In the genomic region with DNA sequence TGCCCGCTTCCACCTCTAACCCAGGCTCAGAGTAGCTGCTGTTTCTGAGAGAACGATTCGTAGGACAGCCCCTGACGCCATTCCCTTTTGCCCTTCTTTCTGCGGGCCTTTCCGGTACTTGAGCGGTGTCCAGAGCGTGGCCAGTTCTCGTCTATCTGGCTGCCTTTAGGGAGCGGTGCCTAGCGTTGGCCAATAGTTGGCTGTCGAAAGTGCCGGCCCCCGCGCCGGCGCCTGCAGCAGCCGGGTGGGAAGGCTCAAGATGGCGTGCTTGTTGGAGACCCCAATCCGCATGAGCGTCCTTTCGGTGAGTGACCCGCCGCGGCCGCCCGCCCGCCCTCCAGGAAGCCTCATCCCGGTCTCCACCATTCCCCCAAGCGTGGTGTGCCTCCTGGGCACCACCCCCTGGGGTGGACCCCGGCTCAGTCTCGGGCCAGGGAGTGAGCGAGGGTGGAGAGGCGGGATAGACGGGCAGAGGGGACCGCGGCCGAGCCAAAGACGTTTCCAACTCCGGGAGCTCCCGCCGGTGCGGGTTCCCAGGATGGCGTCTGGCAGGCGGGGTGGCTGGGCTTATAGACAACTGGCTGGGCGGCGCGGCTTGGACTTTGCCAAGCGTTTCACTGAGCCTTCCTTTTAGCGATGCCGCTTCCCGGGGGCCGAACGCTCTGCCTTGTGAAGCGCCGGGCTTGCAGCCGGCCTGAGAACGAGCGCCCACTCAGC, we compare ENCODE assay signal across 8 cellular contexts. TPM values are rescaled to one million over a fixed set of nuclear protein-coding genes. Genes with fewer than 3 reads are reported as not detected.
DNase-seq lines count a peak whose midpoint lies in the region; ATAC-seq, FAIRE-seq and TF ChIP-seq lines count a peak whose summit lies in the region.

A gene with protein sequence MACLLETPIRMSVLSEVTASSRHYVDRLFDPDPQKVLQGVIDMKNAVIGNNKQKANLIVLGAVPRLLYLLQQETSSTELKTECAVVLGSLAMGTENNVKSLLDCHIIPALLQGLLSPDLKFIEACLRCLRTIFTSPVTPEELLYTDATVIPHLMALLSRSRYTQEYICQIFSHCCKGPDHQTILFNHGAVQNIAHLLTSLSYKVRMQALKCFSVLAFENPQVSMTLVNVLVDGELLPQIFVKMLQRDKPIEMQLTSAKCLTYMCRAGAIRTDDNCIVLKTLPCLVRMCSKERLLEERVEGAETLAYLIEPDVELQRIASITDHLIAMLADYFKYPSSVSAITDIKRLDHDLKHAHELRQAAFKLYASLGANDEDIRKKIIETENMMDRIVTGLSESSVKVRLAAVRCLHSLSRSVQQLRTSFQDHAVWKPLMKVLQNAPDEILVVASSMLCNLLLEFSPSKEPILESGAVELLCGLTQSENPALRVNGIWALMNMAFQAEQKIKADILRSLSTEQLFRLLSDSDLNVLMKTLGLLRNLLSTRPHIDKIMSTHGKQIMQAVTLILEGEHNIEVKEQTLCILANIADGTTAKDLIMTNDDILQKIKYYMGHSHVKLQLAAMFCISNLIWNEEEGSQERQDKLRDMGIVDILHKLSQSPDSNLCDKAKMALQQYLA (plus strand): TSS at position 6 of the 717 bp plus-strand sequence. CDS start 254 bp downstream, at position 260.

- H3K4me1 ChIP-seq in PC-9 (replicated peaks; ENCODE audit: insufficient read depth) (peaks cover 28% of the 10 kb centered on the region), heart left ventricle (peaks cover 0 to 35% (median 24%) of the 10 kb centered on the region in 12 donors), trophoblast cell (ENCODE audit: control insufficient read depth in 1 of 2, insufficient read depth in 2 of 2, low read length in 2 of 2) (peaks cover 2 to 3% of the 10 kb centered on the region in 2 experiments)

- TF ChIP-seq CTCF in D721Med (IDR thresholded peaks at IDR 0.05; ENCODE audit: insufficient read depth, missing control alignments) (no peak), PC-9 (conservative IDR thresholded peaks at IDR 0.05) (no peak), heart left ventricle (IDR thresholded peaks at IDR 0.05) (no peak)

- H3K27ac ChIP-seq in PC-9 (peak within 1 kb of the TSS; percentile 76), heart left ventricle (peak within 1 kb of the TSS; percentile 83 to 99 (median 93)), trophoblast cell (ENCODE audit: low read depth, low read length) (peak within 1 kb of the TSS; percentile 93)

- peak within 1 kb of the TSS; percentile 89 for H3K9ac ChIP-seq in trophoblast cell (ENCODE audit: low read length)

- no peak within 1 kb of the TSS for H3K23ac ChIP-seq in trophoblast cell (ENCODE audit: low read length)

- intact Hi-C loops in PC-9 (cut with micrococcal nuclease; ENCODE audit: unreplicated experiment) (loop anchor here (1.0 to 10.0 kb wide), 3 partner anchors 13 to 1167 kb away; a partner anchor contains a TSS), heart left ventricle (cut with DNase I) (loop anchor here in 3 of 10 donors (1.0 to 10.0 kb wide), 3 partner anchors 13 to 237 kb away; a partner anchor contains a TSS)

- ATAC-seq in HG03354 (IDR thresholded peaks at IDR 0.05; ENCODE audit: poor library complexity, severe bottlenecking, unreplicated experiment), result peak; percentile 66
- peak; percentile 72 to 79 (median 75) for ATAC-seq in heart left ventricle

- H3K4me2 ChIP-seq in PC-9, result peak within 1 kb of the TSS; percentile 98
- H3K4me2 ChIP-seq in trophoblast cell (ENCODE audit: low read length), result peak within 1 kb of the TSS; percentile 57

- peak within 1 kb of the TSS; percentile 98 for H4K91ac ChIP-seq in trophoblast cell (ENCODE audit: low read depth, low read length)

- H3K36me3 ChIP-seq in PC-9 (ENCODE audit: low read depth) (no peaks in the 10 kb centered on the region; the same call in 1 of the 2 replicates), heart left ventricle (peaks cover 0 to 15% (median 8%) of the 10 kb centered on the region in 9 donors), trophoblast cell (ENCODE audit: control insufficient read depth in 1 of 2, insufficient read depth in 2 of 2, low read length in 2 of 2) (peaks cover under 1 to 1% of the 10 kb centered on the region in 2 experiments)

- H4K8ac ChIP-seq in trophoblast cell (ENCODE audit: low read depth, low read length), result peak within 1 kb of the TSS; percentile 96

- peak within 1 kb of the TSS; percentile 95 for H3K4ac ChIP-seq in trophoblast cell (ENCODE audit: low read depth, low read length)

- H2BK12ac ChIP-seq in trophoblast cell (ENCODE audit: low read length), result peak within 1 kb of the TSS; percentile 85

- peak in 1 of 2 donors; percentile 74 for TF ChIP-seq POLR2A in heart left ventricle (IDR thresholded peaks at IDR 0.05)

- H3K79me2 ChIP-seq in PC-9 (ENCODE audit: low read depth), result peaks cover 48% of the 10 kb centered on the region
- peaks cover 8% of the 10 kb centered on the region for H3K79me2 ChIP-seq in trophoblast cell (ENCODE audit: control insufficient read depth, insufficient read depth, low read length, poor library complexity)

- FAIRE-seq in D721Med (lab: Jason Lieb, UNC), result no peak

- DNase-seq in D721Med (ENCODE audit: insufficient read length, low spot score) (peak; percentile 95), GM19238 (ENCODE audit: insufficient read length, low spot score) (peak; percentile 55), PC-9 (peak; percentile 56 to 75), amniotic epithelial cell (ENCODE audit: low read depth) (peak; percentile 78), heart left ventricle (peak; percentile 55 to 85 (median 67)), trophoblast cell (peak; percentile 64 to 91), NCI-H1048 (lab: John Stamatoyannopoulos, UW) (no peak)

- H2BK5ac ChIP-seq in trophoblast cell (ENCODE audit: low read depth, low read length, poor library complexity), result peak within 1 kb of the TSS; percentile 98

- peaks cover 15% of the 10 kb centered on the region for H4K20me1 ChIP-seq in PC-9 (ENCODE audit: insufficient read depth)

- H3K9me3 ChIP-seq in PC-9 (ENCODE audit: insufficient read depth, low read depth), result no peaks in the 10 kb centered on the region
- H3K9me3 ChIP-seq in heart left ventricle, result no peaks in the 10 kb centered on the region
- no peaks in the 10 kb centered on the region for H3K9me3 ChIP-seq in trophoblast cell (ENCODE audit: insufficient read depth, low read depth, low read length)

- H2AK5ac ChIP-seq in trophoblast cell (ENCODE audit: low read length), result no peak within 1 kb of the TSS

- H3K18ac ChIP-seq in trophoblast cell (ENCODE audit: low read length), result peak within 1 kb of the TSS; percentile 98

- H3K4me3 ChIP-seq in PC-9 (peak within 1 kb of the TSS; percentile 90), heart left ventricle (peak within 1 kb of the TSS; percentile 62 to 96 (median 78)), trophoblast cell (ENCODE audit: low read depth, low read length) (peak within 1 kb of the TSS; percentile 91)

- no peaks in the 10 kb centered on the region for H3F3A ChIP-seq in PC-9 (ENCODE audit: insufficient read depth, low read depth)

- H3K27me3 ChIP-seq in PC-9 (ENCODE audit: insufficient read depth, low read depth) (no peaks in the 10 kb centered on the region), heart left ventricle (peaks cover 0 to 7% (median 0%) of the 10 kb centered on the region in 9 donors), trophoblast cell (ENCODE audit: insufficient read depth, low read length) (no peaks in the 10 kb centered on the region)

- BruUV-seq in PC-9 (replicated peaks; lab: Mats Ljungman, UMichigan), result TSS peak; percentile 39

- CTCF ChIA-PET in PC-9 (lab: Charles Lee), result interaction anchor here (0.6 to 1.5 kb wide), 2 partner anchors 13 to 728 kb away, joined by 4 to 6 read pairs; no protein-coding TSS in a partner anchor

- H2AFZ ChIP-seq in PC-9 (peak within 1 kb of the TSS; percentile 98), trophoblast cell (ENCODE audit: insufficient read depth, low read length, poor library complexity) (peak within 1 kb of the TSS; percentile 95)

- POLR2A ChIA-PET in PC-9 (lab: Charles Lee; ENCODE audit: unreplicated experiment), result interaction anchor here (0.5 to 0.7 kb wide), 5 partner anchors 12 to 734 kb away, joined by 3 to 30 read pairs (median 11); a partner anchor contains a TSS

- peak within 1 kb of the TSS; percentile 98 for H3K14ac ChIP-seq in trophoblast cell (ENCODE audit: low read length)

- WGBS in heart left ventricle, 4 donors, result 0% methylated on average over 33 to 59 of the region's 59 CpGs
- WGBS in trophoblast cell (ENCODE audit: extremely low coverage, insufficient coverage, insufficient read length), result no CpG with 5 or more reads among the region's 59 CpGs

- peaks cover 8% of the 10 kb centered on the region for H3K79me1 ChIP-seq in trophoblast cell (ENCODE audit: low read length)

- peak within 1 kb of the TSS; percentile 99 for H2BK120ac ChIP-seq in trophoblast cell (ENCODE audit: insufficient read depth, low read length, poor library complexity)

- H3K9me2 ChIP-seq in PC-9 (ENCODE audit: insufficient read depth), result no peaks in the 10 kb centered on the region

- H4K12ac ChIP-seq in trophoblast cell (ENCODE audit: low read depth, low read length), result peak within 1 kb of the TSS; percentile 71

RNA-seq across cellular contexts. Expression of the gene that starts here (rescaled TPM):
- total RNA-seq in PC-9 (2021) (32.2 and 32.4 TPM in 2 replicates), heart left ventricle (10 to 100 TPM; 26.9 to 42.9 (median 33.3) TPM)
- 10 to 100 TPM; 10.1 to 40.6 TPM for polyA plus RNA-seq in heart left ventricle
- polyA plus RNA-seq in trophoblast cell (2013), result 29.9 and 30.3 TPM in 2 replicates
